ENCODE assay signal across 1 cellular context in the genomic region with DNA sequence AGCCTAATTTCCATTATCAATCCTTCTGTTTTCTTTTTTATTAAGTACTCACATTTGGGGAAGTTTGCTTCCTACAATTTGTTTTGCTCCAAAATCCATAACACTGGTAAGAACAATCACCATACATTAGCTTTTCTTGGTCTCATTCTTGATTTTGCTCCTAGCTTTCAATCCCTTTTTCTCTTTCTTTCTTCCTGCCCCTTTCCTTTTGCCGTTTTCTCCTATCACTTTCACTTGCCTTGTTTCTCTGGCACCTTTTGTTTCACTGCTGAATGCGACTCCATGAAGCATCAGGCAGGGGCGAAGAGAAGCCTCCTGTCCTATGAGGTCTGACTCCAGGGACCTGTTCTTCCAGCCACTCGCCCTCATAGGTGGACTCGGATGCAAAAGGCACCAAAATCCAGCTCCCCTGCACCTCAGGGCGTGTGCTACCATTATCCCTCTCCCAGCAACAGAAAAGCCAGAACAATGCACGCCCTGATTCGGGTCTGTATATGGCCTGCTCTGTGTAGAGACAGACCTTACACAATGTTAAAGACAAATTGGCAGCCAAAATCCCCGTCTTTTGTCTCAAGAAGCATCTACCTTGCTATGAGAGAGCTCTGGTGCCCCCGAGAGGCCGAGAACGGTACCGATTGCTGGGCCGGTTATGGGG.
TF ChIP-seq lines count a peak whose summit lies in the region.

No MANE protein-coding gene starts in this region.

TF ChIP-seq in endothelial cell of umbilical vein, 7 proteins besides CTCF, POLR2A, EP300 and RAD21:
- no peak for TF ChIP-seq GATA2 (IDR thresholded peaks at IDR 0.05; ENCODE audit: insufficient read depth, insufficient read length, low read depth, low read length)
- TF ChIP-seq, protein P1, sequence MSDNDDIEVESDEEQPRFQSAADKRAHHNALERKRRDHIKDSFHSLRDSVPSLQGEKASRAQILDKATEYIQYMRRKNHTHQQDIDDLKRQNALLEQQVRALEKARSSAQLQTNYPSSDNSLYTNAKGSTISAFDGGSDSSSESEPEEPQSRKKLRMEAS (IDR thresholded peaks at IDR 0.05; ENCODE audit: insufficient read depth, insufficient read length), result no peak
- no peak for TF ChIP-seq FOS (IDR thresholded peaks at IDR 0.05; ENCODE audit: borderline replicate concordance, insufficient read depth, low read length)
- TF ChIP-seq EZH2 (IDR thresholded peaks at IDR 0.05; ENCODE audit: borderline replicate concordance, low read depth, low read length, severe bottlenecking), result no peak
- TF ChIP-seq POLR2AphosphoS5 (IDR thresholded peaks at IDR 0.05; ENCODE audit: insufficient read depth, low read depth, low read length), result no peak
- no peak for TF ChIP-seq MYC (IDR thresholded peaks at IDR 0.05; ENCODE audit: low read depth, low read length)
- no peak for TF ChIP-seq JUN (IDR thresholded peaks at IDR 0.05; ENCODE audit: borderline replicate concordance, insufficient read depth, insufficient read length, low read depth)
